In genomic region chr17:64007838-64008282, GRCh38 we compare ENCODE assay signal across 1 cellular context.
A peak's percentile ranks its signal among the peaks of the same experiment; 100 is the strongest.
TF ChIP-seq lines count a peak whose summit lies in the region.

No MANE protein-coding gene starts in this region.

TF ChIP-seq in HepG2, 621 proteins besides CTCF, POLR2A, EP300 and RAD21 (continued from another document and continues in another):
- TF ChIP-seq ARID4A (CRISPR knock-in tag; IDR thresholded peaks at IDR 0.05; ENCODE audit: borderline replicate concordance) (0 out of 2 replicates have a peak, but pooled peaks have one; percentile 10), NR2F6 (IDR thresholded peaks at IDR 0.05) (peak; percentile 71), NR2F6 (CRISPR knock-in tag; IDR thresholded peaks at IDR 0.05) (peak; percentile 81), LRRFIP1 (CRISPR knock-in tag; conservative IDR thresholded peaks at IDR 0.05) (no peak), ZNF761 (CRISPR knock-in tag; conservative IDR thresholded peaks at IDR 0.05) (0 out of 2 replicates have a peak, but pooled peaks have one; percentile 45), RARA (CRISPR knock-in tag; IDR thresholded peaks at IDR 0.05) (peak; percentile 76), ZNF605 (CRISPR knock-in tag; IDR thresholded peaks at IDR 0.05) (0 out of 2 replicates have a peak, but pooled peaks have one; percentile 16), ZMYM2 (CRISPR knock-in tag; IDR thresholded peaks at IDR 0.05) (peak; percentile 41; the same call in 1 of the 2 replicates), ZNF331 (CRISPR knock-in tag; IDR thresholded peaks at IDR 0.05) (0 out of 2 replicates have a peak, but pooled peaks have one; percentile 25), ZNF577 (CRISPR knock-in tag; IDR thresholded peaks at IDR 0.05; ENCODE audit: borderline replicate concordance, low read depth) (no peak), YY1 (IDR thresholded peaks at IDR 0.05; ENCODE audit: insufficient read depth, insufficient replicate concordance, low read depth, low read length) (peak; percentile 51), TEAD3 (CRISPR knock-in tag; optimal IDR thresholded peaks at IDR 0.05; ENCODE audit: borderline replicate concordance) (peak; percentile 51), SOX5 (CRISPR knock-in tag; IDR thresholded peaks at IDR 0.05; ENCODE audit: borderline replicate concordance) (peak; percentile 31; the same call in 1 of the 2 replicates), MYNN (CRISPR knock-in tag; IDR thresholded peaks at IDR 0.05; ENCODE audit: low read depth) (no peak), SAP130 (CRISPR knock-in tag; IDR thresholded peaks at IDR 0.05; ENCODE audit: low read depth) (peak; percentile 52), ZBTB20 (CRISPR knock-in tag; IDR thresholded peaks at IDR 0.05; ENCODE audit: borderline replicate concordance, low read depth) (peak; percentile 68; the same call in 1 of the 2 replicates), KDM2A (CRISPR knock-in tag; IDR thresholded peaks at IDR 0.05; ENCODE audit: borderline replicate concordance, low read depth) (no peak), ZSCAN25 (CRISPR knock-in tag; IDR thresholded peaks at IDR 0.05) (peak; percentile 70), HIC2 (CRISPR knock-in tag; IDR thresholded peaks at IDR 0.05; ENCODE audit: low read depth) (0 out of 2 replicates have a peak, but pooled peaks have one; percentile 55), SP5 (CRISPR knock-in tag; IDR thresholded peaks at IDR 0.05; ENCODE audit: borderline replicate concordance, low read depth) (0 out of 2 replicates have a peak, but pooled peaks have one; percentile 20), RBAK (CRISPR knock-in tag; IDR thresholded peaks at IDR 0.05) (0 out of 2 replicates have a peak, but pooled peaks have one; percentile 37), ZNF558 (CRISPR knock-in tag; IDR thresholded peaks at IDR 0.05; ENCODE audit: borderline replicate concordance) (no peak), FOXA3 (CRISPR knock-in tag; IDR thresholded peaks at IDR 0.05) (peak; percentile 62), ZNF792 (CRISPR knock-in tag; IDR thresholded peaks at IDR 0.05) (no peak), ZNF644 (CRISPR knock-in tag; IDR thresholded peaks at IDR 0.05; ENCODE audit: low read depth) (peak; percentile 76), ZNF430 (CRISPR knock-in tag; IDR thresholded peaks at IDR 0.05) (0 out of 2 replicates have a peak, but pooled peaks have one; percentile 13), HNF4G (IDR thresholded peaks at IDR 0.05; ENCODE audit: borderline replicate concordance, low read depth, low read length) (peak; percentile 84), HNF4G (CRISPR knock-in tag; IDR thresholded peaks at IDR 0.05; ENCODE audit: borderline replicate concordance, low read depth) (peak; percentile 24; the same call in 1 of the 2 replicates), POGZ (CRISPR knock-in tag; IDR thresholded peaks at IDR 0.05) (peak; percentile 62; the same call in 1 of the 2 replicates), MAF1 (CRISPR knock-in tag; IDR thresholded peaks at IDR 0.05; ENCODE audit: borderline replicate concordance) (no peak), JUND (CRISPR knock-in tag; IDR thresholded peaks at IDR 0.05) (no peak), UBTF (CRISPR knock-in tag; IDR thresholded peaks at IDR 0.05) (peak; percentile 56; the same call in 1 of the 2 replicates), ZMYM3 (CRISPR knock-in tag; IDR thresholded peaks at IDR 0.05) (peak; percentile 71; the same call in 1 of the 2 replicates), FLYWCH1 (CRISPR knock-in tag; IDR thresholded peaks at IDR 0.05) (no peak)
- TF ChIP-seq, protein P1, sequence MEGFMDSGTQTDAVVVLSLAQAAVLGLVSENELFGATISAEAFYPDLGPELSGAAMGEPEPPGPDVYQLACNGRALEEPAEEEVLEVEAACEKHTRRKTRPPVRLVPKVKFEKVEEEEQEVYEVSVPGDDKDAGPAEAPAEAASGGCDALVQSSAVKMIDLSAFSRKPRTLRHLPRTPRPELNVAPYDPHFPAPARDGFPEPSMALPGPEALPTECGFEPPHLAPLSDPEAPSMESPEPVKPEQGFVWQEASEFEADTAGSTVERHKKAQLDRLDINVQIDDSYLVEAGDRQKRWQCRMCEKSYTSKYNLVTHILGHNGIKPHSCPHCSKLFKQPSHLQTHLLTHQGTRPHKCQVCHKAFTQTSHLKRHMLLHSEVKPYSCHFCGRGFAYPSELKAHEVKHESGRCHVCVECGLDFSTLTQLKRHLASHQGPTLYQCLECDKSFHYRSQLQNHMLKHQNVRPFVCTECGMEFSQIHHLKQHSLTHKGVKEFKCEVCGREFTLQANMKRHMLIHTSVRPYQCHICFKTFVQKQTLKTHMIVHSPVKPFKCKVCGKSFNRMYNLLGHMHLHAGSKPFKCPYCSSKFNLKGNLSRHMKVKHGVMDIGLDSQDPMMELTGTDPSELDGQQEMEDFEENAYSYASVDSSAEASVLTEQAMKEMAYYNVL (CRISPR knock-in tag; IDR thresholded peaks at IDR 0.05; ENCODE audit: borderline replicate concordance): peak; percentile 51; the same call in 1 of the 2 replicates
- TF ChIP-seq, protein P2, sequence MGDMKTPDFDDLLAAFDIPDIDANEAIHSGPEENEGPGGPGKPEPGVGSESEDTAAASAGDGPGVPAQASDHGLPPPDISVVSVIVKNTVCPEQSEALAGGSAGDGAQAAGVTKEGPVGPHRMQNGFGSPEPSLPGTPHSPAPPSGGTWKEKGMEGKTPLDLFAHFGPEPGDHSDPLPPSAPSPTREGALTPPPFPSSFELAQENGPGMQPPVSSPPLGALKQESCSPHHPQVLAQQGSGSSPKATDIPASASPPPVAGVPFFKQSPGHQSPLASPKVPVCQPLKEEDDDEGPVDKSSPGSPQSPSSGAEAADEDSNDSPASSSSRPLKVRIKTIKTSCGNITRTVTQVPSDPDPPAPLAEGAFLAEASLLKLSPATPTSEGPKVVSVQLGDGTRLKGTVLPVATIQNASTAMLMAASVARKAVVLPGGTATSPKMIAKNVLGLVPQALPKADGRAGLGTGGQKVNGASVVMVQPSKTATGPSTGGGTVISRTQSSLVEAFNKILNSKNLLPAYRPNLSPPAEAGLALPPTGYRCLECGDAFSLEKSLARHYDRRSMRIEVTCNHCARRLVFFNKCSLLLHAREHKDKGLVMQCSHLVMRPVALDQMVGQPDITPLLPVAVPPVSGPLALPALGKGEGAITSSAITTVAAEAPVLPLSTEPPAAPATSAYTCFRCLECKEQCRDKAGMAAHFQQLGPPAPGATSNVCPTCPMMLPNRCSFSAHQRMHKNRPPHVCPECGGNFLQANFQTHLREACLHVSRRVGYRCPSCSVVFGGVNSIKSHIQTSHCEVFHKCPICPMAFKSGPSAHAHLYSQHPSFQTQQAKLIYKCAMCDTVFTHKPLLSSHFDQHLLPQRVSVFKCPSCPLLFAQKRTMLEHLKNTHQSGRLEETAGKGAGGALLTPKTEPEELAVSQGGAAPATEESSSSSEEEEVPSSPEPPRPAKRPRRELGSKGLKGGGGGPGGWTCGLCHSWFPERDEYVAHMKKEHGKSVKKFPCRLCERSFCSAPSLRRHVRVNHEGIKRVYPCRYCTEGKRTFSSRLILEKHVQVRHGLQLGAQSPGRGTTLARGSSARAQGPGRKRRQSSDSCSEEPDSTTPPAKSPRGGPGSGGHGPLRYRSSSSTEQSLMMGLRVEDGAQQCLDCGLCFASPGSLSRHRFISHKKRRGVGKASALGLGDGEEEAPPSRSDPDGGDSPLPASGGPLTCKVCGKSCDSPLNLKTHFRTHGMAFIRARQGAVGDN (CRISPR knock-in tag; IDR thresholded peaks at IDR 0.05): peak; percentile 65
- TF ChIP-seq, protein P3, sequence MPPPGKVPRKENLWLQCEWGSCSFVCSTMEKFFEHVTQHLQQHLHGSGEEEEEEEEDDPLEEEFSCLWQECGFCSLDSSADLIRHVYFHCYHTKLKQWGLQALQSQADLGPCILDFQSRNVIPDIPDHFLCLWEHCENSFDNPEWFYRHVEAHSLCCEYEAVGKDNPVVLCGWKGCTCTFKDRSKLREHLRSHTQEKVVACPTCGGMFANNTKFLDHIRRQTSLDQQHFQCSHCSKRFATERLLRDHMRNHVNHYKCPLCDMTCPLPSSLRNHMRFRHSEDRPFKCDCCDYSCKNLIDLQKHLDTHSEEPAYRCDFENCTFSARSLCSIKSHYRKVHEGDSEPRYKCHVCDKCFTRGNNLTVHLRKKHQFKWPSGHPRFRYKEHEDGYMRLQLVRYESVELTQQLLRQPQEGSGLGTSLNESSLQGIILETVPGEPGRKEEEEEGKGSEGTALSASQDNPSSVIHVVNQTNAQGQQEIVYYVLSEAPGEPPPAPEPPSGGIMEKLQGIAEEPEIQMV (CRISPR knock-in tag; IDR thresholded peaks at IDR 0.05; ENCODE audit: low read depth): 0 out of 2 replicates have a peak, but pooled peaks have one; percentile 29
- TF ChIP-seq, protein P4, sequence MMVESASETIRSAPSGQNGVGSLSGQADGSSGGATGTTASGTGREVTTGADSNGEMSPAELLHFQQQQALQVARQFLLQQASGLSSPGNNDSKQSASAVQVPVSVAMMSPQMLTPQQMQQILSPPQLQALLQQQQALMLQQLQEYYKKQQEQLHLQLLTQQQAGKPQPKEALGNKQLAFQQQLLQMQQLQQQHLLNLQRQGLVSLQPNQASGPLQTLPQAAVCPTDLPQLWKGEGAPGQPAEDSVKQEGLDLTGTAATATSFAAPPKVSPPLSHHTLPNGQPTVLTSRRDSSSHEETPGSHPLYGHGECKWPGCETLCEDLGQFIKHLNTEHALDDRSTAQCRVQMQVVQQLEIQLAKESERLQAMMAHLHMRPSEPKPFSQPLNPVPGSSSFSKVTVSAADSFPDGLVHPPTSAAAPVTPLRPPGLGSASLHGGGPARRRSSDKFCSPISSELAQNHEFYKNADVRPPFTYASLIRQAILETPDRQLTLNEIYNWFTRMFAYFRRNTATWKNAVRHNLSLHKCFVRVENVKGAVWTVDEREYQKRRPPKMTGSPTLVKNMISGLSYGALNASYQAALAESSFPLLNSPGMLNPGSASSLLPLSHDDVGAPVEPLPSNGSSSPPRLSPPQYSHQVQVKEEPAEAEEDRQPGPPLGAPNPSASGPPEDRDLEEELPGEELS (CRISPR knock-in tag; IDR thresholded peaks at IDR 0.05): peak; percentile 64; the same call in 1 of the 2 replicates
